Comparison of ENCODE assay signal across 20 cellular contexts in genomic region chr16:50721549-50722409, GRCh38. TPM values are rescaled to one million over a fixed set of nuclear protein-coding genes. Genes with fewer than 3 reads are reported as not detected.
DNase-seq lines count a peak whose midpoint lies in the region; ATAC-seq, FAIRE-seq and TF ChIP-seq lines count a peak whose summit lies in the region.
"Had no signal": no experiment of that assay in that cellular context is flagged by ENCODE, and none has a peak within 500 bp of the region (broad histone marks: within the 10 kb centered on the region; RNA-seq: fewer than 3 reads in every experiment).

No MANE protein-coding gene starts in this region.

- H3K27ac ChIP-seq in pancreas (peak overlapping the region in 2 of 4 donors; percentile 8 to 11), dorsolateral prefrontal cortex (no peak overlapping the region)
- H3K27ac ChIP-seq: adrenal gland, left lung, parathyroid adenoma, upper lobe of right lung had no signal

- H3K4me3 ChIP-seq in pancreas (no peak overlapping the region), dorsolateral prefrontal cortex (no peak overlapping the region)
- H3K4me3 ChIP-seq: adrenal gland, left lung, skin epidermis, upper lobe of right lung had no signal

- H3K27me3 ChIP-seq in pancreas (no peaks in the 10 kb centered on the region), dorsolateral prefrontal cortex (peaks cover 0 to 12% (median 0%) of the 10 kb centered on the region in 45 donors)
- H3K27me3 ChIP-seq: adrenal gland, left lung, upper lobe of right lung had no signal

- no peak for DNase-seq in activated CD4-positive, alpha-beta T cell treated with anti-CD3 and anti-CD28 coated beads for 36 hours
- DNase-seq in activated CD4-positive, alpha-beta T cell treated with anti-CD3 and anti-CD28 coated beads for 1 hour: no peak
- DNase-seq in NCI-H146 (lab: John Stamatoyannopoulos, UW) (peak; percentile 77), pancreas (peak in 3 of 6 donors; percentile 29 to 46 (median 41)), dorsolateral prefrontal cortex (no peak)
- peak; percentile 29 to 38 (median 31) for DNase-seq in effector memory CD8-positive, alpha-beta T cell
- DNase-seq: central memory CD4-positive, alpha-beta T cell; foreskin fibroblast; IMR-90; left lung; NCI-H1105 treated with DMSO at 0.1 percent for 48 hours; SHP77 treated with DMSO at 0.1 percent for 48 hours; upper lobe of right lung had no signal

- CTCF ChIA-PET in activated CD4-positive, alpha-beta T cell treated with anti-CD3 and anti-CD28 coated beads for 36 hours (lab: Charles Lee): interaction anchor here (0.6 to 1.9 kb wide), 6 partner anchors 9 to 84 kb away, joined by 3 to 5 read pairs (median 4); no protein-coding TSS in a partner anchor

- H3K4me3 Mint-ChIP-seq in activated CD4-positive, alpha-beta T cell treated with anti-CD3 and anti-CD28 coated beads for 36 hours: no peak overlapping the region
- peak overlapping the region; percentile 54 to 66 for H3K4me3 Mint-ChIP-seq in effector memory CD8-positive, alpha-beta T cell
- H3K4me3 Mint-ChIP-seq: stimulated activated memory B cell treated with anti-CD40 and anti-IgM and Interleukin-4, amounts not matched to agents 10 μg/mL and 1 μg/mL and 100 μg/mL, for 72 hours had no signal

- ATAC-seq in activated CD4-positive, alpha-beta T cell treated with anti-CD3 and anti-CD28 coated beads for 36 hours: peak; percentile 30
- ATAC-seq in effector memory CD8-positive, alpha-beta T cell (replicated peaks): peak; percentile 94
- ATAC-seq in pancreas: peak in 3 of 4 donors; percentile 37 to 64 (median 46)
- ATAC-seq in HG02938 (IDR thresholded peaks at IDR 0.05; ENCODE audit: unreplicated experiment): no peak
- ATAC-seq in GM21529 (IDR thresholded peaks at IDR 0.05; ENCODE audit: unreplicated experiment): no peak
- ATAC-seq: left lung; stimulated activated memory B cell treated with anti-CD40 and anti-IgM and Interleukin-4, amounts not matched to agents 10 μg/mL and 1 μg/mL and 100 μg/mL, for 72 hours; upper lobe of right lung had no signal

- H3K27ac Mint-ChIP-seq in activated CD4-positive, alpha-beta T cell treated with anti-CD3 and anti-CD28 coated beads for 36 hours: no peak overlapping the region
- H3K27ac Mint-ChIP-seq in effector memory CD8-positive, alpha-beta T cell: peak overlapping the region; percentile 90 to 98
- H3K27ac Mint-ChIP-seq: stimulated activated memory B cell treated with anti-CD40 and anti-IgM and Interleukin-4, amounts not matched to agents 10 μg/mL and 1 μg/mL and 100 μg/mL, for 72 hours had no signal

- no peaks in the 10 kb centered on the region for H3K27me3 Mint-ChIP-seq in activated CD4-positive, alpha-beta T cell treated with anti-CD3 and anti-CD28 coated beads for 36 hours
- no peaks in the 10 kb centered on the region for H3K27me3 Mint-ChIP-seq in effector memory CD8-positive, alpha-beta T cell
- H3K27me3 Mint-ChIP-seq: stimulated activated memory B cell treated with anti-CD40 and anti-IgM and Interleukin-4, amounts not matched to agents 10 μg/mL and 1 μg/mL and 100 μg/mL, for 72 hours had no signal

- H3K4me1 ChIP-seq in pancreas: no peaks in the 10 kb centered on the region
- H3K4me1 ChIP-seq: adrenal gland, parathyroid adenoma, upper lobe of right lung had no signal

- H3K36me3 Mint-ChIP-seq in activated CD4-positive, alpha-beta T cell treated with anti-CD3 and anti-CD28 coated beads for 36 hours (ENCODE audit: low read depth): peaks cover 27% of the 10 kb centered on the region
- peaks cover 6% of the 10 kb centered on the region for H3K36me3 Mint-ChIP-seq in effector memory CD8-positive, alpha-beta T cell (ENCODE audit: insufficient read depth)

- H3K36me3 ChIP-seq in pancreas: no peaks in the 10 kb centered on the region
- H3K36me3 ChIP-seq: adrenal gland, upper lobe of right lung had no signal

- intact Hi-C loops in activated CD4-positive, alpha-beta T cell treated with anti-CD3 and anti-CD28 coated beads for 36 hours (cut with DNase I, micrococcal nuclease): no loop called here
- intact Hi-C loops in pancreas (cut with DNase I) (no loop called here), dorsolateral prefrontal cortex (cut with DNase I) (no loop called here)

- POLR2A ChIA-PET in activated CD4-positive, alpha-beta T cell treated with anti-CD3 and anti-CD28 coated beads for 36 hours (lab: Charles Lee): interaction anchor here (0.9 kb wide), 1 partner anchor 14 kb away, joined by 3 read pairs; no protein-coding TSS in a partner anchor

- peaks cover 38% of the 10 kb centered on the region for H3K4me1 Mint-ChIP-seq in activated CD4-positive, alpha-beta T cell treated with anti-CD3 and anti-CD28 coated beads for 36 hours
- peaks cover 32 to 39% of the 10 kb centered on the region in 2 donors for H3K4me1 Mint-ChIP-seq in effector memory CD8-positive, alpha-beta T cell (ENCODE audit: low read depth in 2 of 2)

- 67 to 78% methylated on average over 6 of the region's 6 CpGs for WGBS in pancreas, 2 donors

- peaks cover 13% of the 10 kb centered on the region for H3K9me3 Mint-ChIP-seq in activated CD4-positive, alpha-beta T cell treated with anti-CD3 and anti-CD28 coated beads for 36 hours (ENCODE audit: low read depth)
- H3K9me3 Mint-ChIP-seq in effector memory CD8-positive, alpha-beta T cell: peaks cover 0 to 6% of the 10 kb centered on the region in 2 donors

- no peak for TF ChIP-seq CTCF in pancreas (IDR thresholded peaks at IDR 0.05)
- TF ChIP-seq CTCF in dorsolateral prefrontal cortex (IDR thresholded peaks at IDR 0.05 in 54 of 56, conservative IDR thresholded peaks at IDR 0.05 in 2 of 56; ENCODE audit: low read depth in 1 of 56, partially characterized antibody in 56 of 56): no peak

- no peaks in the 10 kb centered on the region for H3K9me3 ChIP-seq in pancreas
- H3K9me3 ChIP-seq: adrenal gland, upper lobe of right lung had no signal

- FAIRE-seq in pancreas (lab: Jason Lieb, UNC): no peak

RNA-seq across cellular contexts. Expression of gene CYLD, which starts 20.1 kb away (rescaled TPM):
- total RNA-seq in activated CD4-positive, alpha-beta T cell treated with anti-CD3 and anti-CD28 coated beads for 36 hours: 10 to 100 TPM; 72.4 to 92.8 TPM
- total RNA-seq in pancreas (10 to 100 TPM; 13.0 to 30.3 (median 18.3) TPM), dorsolateral prefrontal cortex (100 to 1,000 TPM in 2 of 120 experiments, 10 to 100 TPM in 118; 58.7 to 116 (median 82.7) TPM)
- polyA plus RNA-seq in pancreas: 10 to 100 TPM in 1 of 2 donors, 1 to 10 TPM in 1; 6.2 to 10.5 TPM

RNA-seq across cellular contexts. Expression of gene NOD2, which starts 28.4 kb away (rescaled TPM):
- total RNA-seq in activated CD4-positive, alpha-beta T cell treated with anti-CD3 and anti-CD28 coated beads for 36 hours: 1 to 10 TPM; 6.6 to 9.3 TPM
- total RNA-seq in pancreas (1 to 10 TPM in 2 of 6 donors, under 1 TPM in 4; 0.08 to 2.1 (median 0.38) TPM), dorsolateral prefrontal cortex (1 to 10 TPM in 50 of 120 experiments, under 1 TPM in 65, not detected in 5; 0.08 to 3.5 (median 0.84) TPM)
- under 1 TPM; 0.19 TPM for polyA plus RNA-seq in pancreas
- total RNA-seq: IMR-90 had no signal
- polyA plus RNA-seq: IMR-90 had no signal

RNA-seq across cellular contexts. Expression of gene SNX20, which starts 40.7 kb away (rescaled TPM):
- 10 to 100 TPM; 43.3 to 48.9 TPM for total RNA-seq in activated CD4-positive, alpha-beta T cell treated with anti-CD3 and anti-CD28 coated beads for 36 hours
- total RNA-seq in pancreas (1 to 10 TPM in 2 of 6 donors, under 1 TPM in 4; 0.09 to 2.8 (median 0.55) TPM), dorsolateral prefrontal cortex (1 to 10 TPM in 67 of 120 experiments, under 1 TPM in 52, not detected in 1; 0.15 to 5.0 (median 1.1) TPM)
- polyA plus RNA-seq in pancreas: under 1 TPM; 0.40 to 0.57 TPM
- total RNA-seq: Daoy, IMR-90 had no signal
- polyA plus RNA-seq: IMR-90 had no signal

Comparison
In these comparisons a context has a peak if more than half of its experiments do, and no peak if none do; other contexts are left out.
1. ATAC-seq: peak in activated CD4-positive, alpha-beta T cell treated with anti-CD3 and anti-CD28 coated beads for 36 hours (single experiment), effector memory CD8-positive, alpha-beta T cell (single experiment) and pancreas (3 of 4); none in HG02938 (single experiment) and GM21529 (single experiment).
2. DNase-seq: peak in NCI-H146 (single experiment) and effector memory CD8-positive, alpha-beta T cell (3 of 3); none in activated CD4-positive, alpha-beta T cell treated with anti-CD3 and anti-CD28 coated beads for 36 hours (single experiment), activated CD4-positive, alpha-beta T cell treated with anti-CD3 and anti-CD28 coated beads for 1 hour (single experiment) and dorsolateral prefrontal cortex (0 of 10).
3. RNA of gene SNX20, which starts 40.7 kb away (total RNA-seq): 43.3 to 48.9 TPM in activated CD4-positive, alpha-beta T cell treated with anti-CD3 and anti-CD28 coated beads for 36 hours; 0.15 to 5.0 TPM in dorsolateral prefrontal cortex and 0.09 to 2.8 TPM in pancreas; every median in the first group is over 4 times any median in the second.